ENCODE assay signal across 8 cellular contexts in genomic region chr7:105521731-105522458, GRCh38. TPM values are rescaled to one million over a fixed set of nuclear protein-coding genes. Genes with fewer than 3 reads are reported as not detected.
DNase-seq lines count a peak whose midpoint lies in the region; ATAC-seq and TF ChIP-seq lines count a peak whose summit lies in the region.

Gene PUS7 (minus strand): TSS chr7:105522271. CDS start chr7:105508512, 13,759 bp downstream.

- no peak for TF ChIP-seq CTCF in kidney epithelial cell (IDR thresholded peaks at IDR 0.05; ENCODE audit: insufficient read depth, low read length, poor library complexity, severe bottlenecking)

- ATAC-seq in GM18909 (IDR thresholded peaks at IDR 0.05; ENCODE audit: poor library complexity, unreplicated experiment) (peak; percentile 87), HG03159 (IDR thresholded peaks at IDR 0.05; ENCODE audit: unreplicated experiment) (peak; percentile 85)

- DNase-seq in AG08396 (ENCODE audit: low spot score) (peak; percentile 97), NCI-H2227 treated with DMSO at 0.1 percent for 48 hours (lab: John Stamatoyannopoulos, UW) (peak; percentile 93), cerebellar cortex (ENCODE audit: low spot score) (peak; percentile 88), kidney epithelial cell (ENCODE audit: low read depth) (peak; percentile 54)
- peak; percentile 57 for DNase-seq in activated CD4-positive, CD25-positive, alpha-beta regulatory T cell treated with anti-CD3 and anti-CD28 coated beads, Interleukin-2, amount 50 U/mL, for 16 hours (ENCODE audit: low read depth, low spot score)
- DNase-seq in stimulated activated CD4-positive, alpha-beta T cell treated with anti-CD3 and anti-CD28 coated beads, Interleukin-15, amount 100 ng/mL, for 24 hours: peak; percentile 90

- peaks cover 1% of the 10 kb centered on the region for H3K36me3 ChIP-seq in kidney epithelial cell (ENCODE audit: control insufficient read depth, insufficient read depth, low read length)

- no peaks in the 10 kb centered on the region for H3K27me3 ChIP-seq in kidney epithelial cell (ENCODE audit: control insufficient read depth, insufficient read depth, low read length)

- peak within 1 kb of the TSS; percentile 71 for H3K4me3 ChIP-seq in kidney epithelial cell (ENCODE audit: low read depth, low read length)

RNA-seq across cellular contexts. Expression of gene PUS7, which starts in this region (rescaled TPM):
- total RNA-seq in kidney epithelial cell: 16.6 and 18.2 TPM in 2 replicates

Comparison
In these comparisons a context has a peak if more than half of its experiments do, and no peak if none do; other contexts are left out.
1. Peak in every context shown above with its lines: DNase-seq, ATAC-seq and H3K4me3 ChIP-seq.